Comparison of ENCODE assay signal across 12 cellular contexts in the genomic region with DNA sequence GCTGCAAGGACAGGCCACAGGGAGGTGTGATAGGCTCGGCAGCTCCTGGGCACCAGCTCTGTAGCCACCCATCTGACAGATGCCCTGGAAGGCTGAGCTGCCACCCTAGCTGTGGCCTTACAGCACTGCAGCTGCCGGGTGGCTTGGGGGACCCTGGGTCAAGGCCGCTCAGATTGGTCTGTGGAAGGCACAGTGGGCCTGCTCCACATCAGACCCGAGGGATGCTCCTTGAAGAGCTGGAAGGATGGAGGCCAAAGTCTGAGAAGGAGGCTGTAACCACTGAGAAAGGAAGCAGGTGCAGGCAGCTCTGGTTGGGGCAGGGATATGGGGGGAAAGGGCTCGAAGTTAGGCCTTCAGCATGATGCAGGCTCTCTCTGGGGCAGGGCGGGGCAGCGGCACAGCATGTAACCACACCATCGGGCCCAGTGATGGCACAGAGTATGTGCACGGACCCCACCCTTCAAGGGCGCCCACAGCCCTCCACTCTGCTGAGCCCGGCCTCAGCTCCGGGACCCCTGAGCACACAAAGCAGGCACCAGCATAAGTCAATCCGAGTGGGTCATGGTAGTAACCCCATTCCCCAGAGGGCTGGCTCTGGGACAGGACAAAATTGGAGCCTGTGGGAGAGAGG.
"Had no signal": no experiment of that assay in that cellular context is flagged by ENCODE, and none has a peak within 500 bp of the region (broad histone marks: within the 10 kb centered on the region; RNA-seq: fewer than 3 reads in every experiment).

No MANE protein-coding gene starts in this region.

- H3K4me3 ChIP-seq: ascending aorta, breast epithelium, upper lobe of right lung had no signal

- H3K36me3 ChIP-seq: ascending aorta, breast epithelium, upper lobe of right lung had no signal

- DNase-seq: activated B cell treated with CpG ODN at 0.5 μM for 24 hours; activated CD4-positive, alpha-beta T cell treated with anti-CD3 and anti-CD28 coated beads, Interleukin-2, amount 50 U/mL, for 1 hour; activated CD8-positive, alpha-beta memory T cell treated with anti-CD3 and anti-CD28 coated beads for 24 hours; activated naive CD4-positive, alpha-beta T cell treated with Interleukin-2 at 50 U/mL for 16 hours; nephron progenitor cell; stimulated activated naive B cell treated with anti-CD40 and anti-IgM and Interleukin-4, amounts not matched to agents 10 μg/mL and 1 μg/mL and 100 μg/mL, for 72 hours; SW 1271; upper lobe of right lung had no signal

- H3K9me3 ChIP-seq: upper lobe of right lung had no signal

- H3K4me1 ChIP-seq: ascending aorta, breast epithelium, upper lobe of right lung had no signal

- H3K27me3 ChIP-seq: ascending aorta, upper lobe of right lung had no signal

- ATAC-seq: stimulated activated naive B cell treated with anti-CD40 and anti-IgM and Interleukin-4, amounts not matched to agents 10 μg/mL and 1 μg/mL and 100 μg/mL, for 72 hours; upper lobe of right lung had no signal

- H3K4me3 Mint-ChIP-seq: activated B cell treated with CpG ODN at 0.5 μM for 24 hours; activated T-helper 1 cell treated with anti-CD3 and anti-CD28 coated beads, Interleukin-12 subunit alpha, Interleukin-12 subunit beta, Interleukin-2, Interleukin-4 antibody, amounts not matched to agents 30 ng/mL and 10 ng/mL and 1 ng/mL, durations not matched to agents 14 hours and 24 hours and 36 hours; mesothelial cell of epicardium; nephron progenitor cell; stimulated activated naive B cell treated with anti-CD40 and anti-IgM and Interleukin-4, amounts not matched to agents 10 μg/mL and 1 μg/mL and 100 μg/mL, for 72 hours had no signal

- H3K27ac ChIP-seq: ascending aorta, breast epithelium, upper lobe of right lung had no signal

- H3K4me1 Mint-ChIP-seq: activated B cell treated with CpG ODN at 0.5 μM for 24 hours; stimulated activated naive B cell treated with anti-CD40 and anti-IgM and Interleukin-4, amounts not matched to agents 10 μg/mL and 1 μg/mL and 100 μg/mL, for 72 hours had no signal

- H3K36me3 Mint-ChIP-seq: mesothelial cell of epicardium had no signal

- H3K27ac Mint-ChIP-seq: activated B cell treated with CpG ODN at 0.5 μM for 24 hours; activated T-helper 1 cell treated with anti-CD3 and anti-CD28 coated beads, Interleukin-12 subunit alpha, Interleukin-12 subunit beta, Interleukin-2, Interleukin-4 antibody, amounts not matched to agents 30 ng/mL and 10 ng/mL and 1 ng/mL, durations not matched to agents 14 hours and 24 hours and 36 hours; mesothelial cell of epicardium; nephron progenitor cell; stimulated activated naive B cell treated with anti-CD40 and anti-IgM and Interleukin-4, amounts not matched to agents 10 μg/mL and 1 μg/mL and 100 μg/mL, for 72 hours had no signal
